Comparison of ENCODE assay signal across 9 cellular contexts in genomic region chr22:39384750-39385480, GRCh38. TPM values are rescaled to one million over a fixed set of nuclear protein-coding genes. Genes with fewer than 3 reads are reported as not detected.
DNase-seq lines count a peak whose midpoint lies in the region; ATAC-seq and TF ChIP-seq lines count a peak whose summit lies in the region.
"Had no signal": no experiment of that assay in that cellular context is flagged by ENCODE, and none has a peak within 500 bp of the region (broad histone marks: within the 10 kb centered on the region; RNA-seq: fewer than 3 reads in every experiment).

No MANE protein-coding gene starts in this region.

- 0 out of 2 replicates have a peak, but pooled peaks cover 3% of the 10 kb centered on the region for H3K36me3 ChIP-seq in WERI-Rb-1
- H3K36me3 ChIP-seq in kidney epithelial cell (ENCODE audit: control insufficient read depth, insufficient read depth, low read length), result no peaks in the 10 kb centered on the region

- no peaks in the 10 kb centered on the region for H3K9me3 ChIP-seq in WERI-Rb-1 (ENCODE audit: severe bottlenecking)

- H3K36me3 Mint-ChIP-seq in activated CD4-positive, alpha-beta memory T cell treated with anti-CD3 and anti-CD28 coated beads, Interleukin-2, amount 10 ng/mL, durations not matched to agents 7 days and 5 days (ENCODE audit: low read depth), result peaks cover 5% of the 10 kb centered on the region

- H3K4me3 ChIP-seq in WERI-Rb-1 (ENCODE audit: low read depth, low read length) (no peak overlapping the region), kidney epithelial cell (ENCODE audit: low read depth, low read length) (no peak overlapping the region)

- CTCF ChIA-PET in activated CD4-positive, alpha-beta memory T cell treated with anti-CD3 and anti-CD28 coated beads, Interleukin-2, amount 10 ng/mL, durations not matched to agents 7 days and 5 days (lab: Charles Lee), result no interaction called here

- intact Hi-C loops in left colon (cut with DNase I, micrococcal nuclease), result no loop called here

- H3K27ac ChIP-seq in WERI-Rb-1, result peak overlapping the region; percentile 26; the same call in 1 of the 2 replicates

- H3K4me3 Mint-ChIP-seq in activated CD4-positive, alpha-beta memory T cell treated with anti-CD3 and anti-CD28 coated beads, Interleukin-2, amount 10 ng/mL, durations not matched to agents 7 days and 5 days, result no peak overlapping the region
- H3K4me3 Mint-ChIP-seq: activated naive CD8-positive, alpha-beta T cell treated with anti-CD3 and anti-CD28 coated beads, Interleukin-2, amount 50 U/mL, for 24 hours had no signal

- DNase-seq in AG09319 (ENCODE audit: extremely low read depth, low read depth), result no peak
- no peak for DNase-seq in GM13976 (ENCODE audit: low spot score)
- DNase-seq in WERI-Rb-1, result peak; percentile 81
- DNase-seq in kidney epithelial cell (ENCODE audit: low read depth), result no peak
- no peak for DNase-seq in left colon
- DNase-seq in activated CD4-positive, alpha-beta memory T cell treated with anti-CD3 and anti-CD28 coated beads, Interleukin-2, amount 10 ng/mL, durations not matched to agents 7 days and 5 days, result no peak
- no peak for DNase-seq in NCI-H2171 (lab: John Stamatoyannopoulos, UW)
- DNase-seq: activated naive CD8-positive, alpha-beta T cell treated with anti-CD3 and anti-CD28 coated beads, Interleukin-2, amount 50 U/mL, for 24 hours had no signal

- H3K9me3 Mint-ChIP-seq in activated CD4-positive, alpha-beta memory T cell treated with anti-CD3 and anti-CD28 coated beads, Interleukin-2, amount 10 ng/mL, durations not matched to agents 7 days and 5 days, result no peaks in the 10 kb centered on the region
- H3K9me3 Mint-ChIP-seq: activated naive CD8-positive, alpha-beta T cell treated with anti-CD3 and anti-CD28 coated beads, Interleukin-2, amount 50 U/mL, for 24 hours had no signal

- peak; percentile 17 for TF ChIP-seq CTCF in AG09319 (IDR thresholded peaks at IDR 0.05; ENCODE audit: low read depth, low read length)
- TF ChIP-seq CTCF in GM13976 (IDR thresholded peaks at IDR 0.05; ENCODE audit: borderline replicate concordance, control extremely low read depth, extremely low read depth, insufficient read depth, missing control alignments), result peak; percentile 9
- TF ChIP-seq CTCF in WERI-Rb-1 (IDR thresholded peaks at IDR 0.05; ENCODE audit: low read depth, low read length), result peak; percentile 92
- peak; percentile 59 for TF ChIP-seq CTCF in kidney epithelial cell (IDR thresholded peaks at IDR 0.05; ENCODE audit: insufficient read depth, low read length, poor library complexity, severe bottlenecking)

- H3K27me3 ChIP-seq in WERI-Rb-1 (ENCODE audit: insufficient read depth, low read depth, severe bottlenecking) (no peaks in the 10 kb centered on the region), kidney epithelial cell (ENCODE audit: control insufficient read depth, insufficient read depth, low read length) (no peaks in the 10 kb centered on the region)

- ATAC-seq in left colon (no peak), HG02759 (IDR thresholded peaks at IDR 0.05; ENCODE audit: unreplicated experiment) (no peak)
- ATAC-seq: activated naive CD8-positive, alpha-beta T cell treated with anti-CD3 and anti-CD28 coated beads, Interleukin-2, amount 50 U/mL, for 24 hours had no signal

- POLR2A ChIA-PET in activated CD4-positive, alpha-beta memory T cell treated with anti-CD3 and anti-CD28 coated beads, Interleukin-2, amount 10 ng/mL, durations not matched to agents 7 days and 5 days (lab: Charles Lee), result no interaction called here

- no peak overlapping the region for H3K27ac Mint-ChIP-seq in activated CD4-positive, alpha-beta memory T cell treated with anti-CD3 and anti-CD28 coated beads, Interleukin-2, amount 10 ng/mL, durations not matched to agents 7 days and 5 days
- H3K27ac Mint-ChIP-seq: activated naive CD8-positive, alpha-beta T cell treated with anti-CD3 and anti-CD28 coated beads, Interleukin-2, amount 50 U/mL, for 24 hours had no signal

- H3K27me3 Mint-ChIP-seq in activated CD4-positive, alpha-beta memory T cell treated with anti-CD3 and anti-CD28 coated beads, Interleukin-2, amount 10 ng/mL, durations not matched to agents 7 days and 5 days, result peaks cover 4% of the 10 kb centered on the region
- H3K27me3 Mint-ChIP-seq: activated naive CD8-positive, alpha-beta T cell treated with anti-CD3 and anti-CD28 coated beads, Interleukin-2, amount 50 U/mL, for 24 hours had no signal

- in situ Hi-C loops in GM13976 (cut with MboI; ENCODE audit: low sequenced_read_pairs, unreplicated experiment), result no loop called here

- H3K4me1 Mint-ChIP-seq in activated CD4-positive, alpha-beta memory T cell treated with anti-CD3 and anti-CD28 coated beads, Interleukin-2, amount 10 ng/mL, durations not matched to agents 7 days and 5 days, result peaks cover 15% of the 10 kb centered on the region

RNA-seq across cellular contexts. Expression of gene TAB1, which starts 14.7 kb away (rescaled TPM):
- 12.4 and 13.3 TPM in 2 replicates for total RNA-seq in kidney epithelial cell
- total RNA-seq in left colon, result 10 to 100 TPM; 19.4 to 20.3 TPM
- total RNA-seq in activated CD4-positive, alpha-beta memory T cell treated with anti-CD3 and anti-CD28 coated beads, Interleukin-2, amount 10 ng/mL, durations not matched to agents 7 days and 5 days, result 10 to 100 TPM; 25.0 to 27.5 TPM

RNA-seq across cellular contexts. Expression of gene SYNGR1, which starts 35.1 kb away (rescaled TPM):
- total RNA-seq in kidney epithelial cell (1.0 and 2.0 TPM in 2 replicates), left colon (1 to 10 TPM; 1.3 to 4.4 TPM)
- total RNA-seq in activated CD4-positive, alpha-beta memory T cell treated with anti-CD3 and anti-CD28 coated beads, Interleukin-2, amount 10 ng/mL, durations not matched to agents 7 days and 5 days, result under 1 TPM in 1 of 2 experiments, not detected in 1; 0.15 TPM

Comparison
In these comparisons a context has a peak if more than half of its experiments do, and no peak if none do; other contexts are left out.
1. CTCF ChIP-seq: peak in every context shown above with its lines; median percentile 92 in WERI-Rb-1; 59 in kidney epithelial cell; 17 in AG09319; 9 in GM13976.